9 cellular contexts compared by ENCODE assay signal in genomic region chr9:127776195-127776918, GRCh38. TPM values are rescaled to one million over a fixed set of nuclear protein-coding genes. Genes with fewer than 3 reads are reported as not detected.
DNase-seq lines count a peak whose midpoint lies in the region; ATAC-seq, FAIRE-seq and TF ChIP-seq lines count a peak whose summit lies in the region.
"Had no signal": no experiment of that assay in that cellular context is flagged by ENCODE, and none has a peak within 500 bp of the region (broad histone marks: within the 10 kb centered on the region; RNA-seq: fewer than 3 reads in every experiment).

No MANE protein-coding gene starts in this region.

- H3K36me3 Mint-ChIP-seq in CD4-positive, alpha-beta T cell (ENCODE audit: low read depth), result peaks cover 46% of the 10 kb centered on the region
- no peaks in the 10 kb centered on the region for H3K36me3 Mint-ChIP-seq in WTC11
- H3K36me3 Mint-ChIP-seq in effector memory CD8-positive, alpha-beta T cell (ENCODE audit: insufficient read depth), result peaks cover 51% of the 10 kb centered on the region

- ATAC-seq in CD4-positive, alpha-beta T cell (ENCODE audit: poor library complexity), result peak; percentile 71
- peak; percentile 26 for ATAC-seq in HG02678 (IDR thresholded peaks at IDR 0.05; ENCODE audit: unreplicated experiment)
- peak; percentile 19 for ATAC-seq in WTC11
- peak; percentile 61 for ATAC-seq in effector memory CD8-positive, alpha-beta T cell (replicated peaks)
- ATAC-seq: body of pancreas had no signal

- H3K27me3 ChIP-seq in CD4-positive, alpha-beta T cell (ENCODE audit: control insufficient read depth, insufficient read depth, low read length), result no peaks in the 10 kb centered on the region
- H3K27me3 ChIP-seq: body of pancreas had no signal

- peak; percentile 64 to 87 (median 76) for DNase-seq in CD4-positive, alpha-beta T cell
- DNase-seq in WTC11 (ENCODE audit: low spot score) (peak; percentile 73), foreskin fibroblast (no peak), urothelium cell line (ENCODE audit: low spot score) (no peak), NCI-H345 treated with DMSO at 0.1 percent for 48 hours (lab: John Stamatoyannopoulos, UW; ENCODE audit: unreplicated experiment) (no peak)
- peak; percentile 69 to 73 (median 71) for DNase-seq in effector memory CD8-positive, alpha-beta T cell
- peak; percentile 55 to 61 for DNase-seq in stimulated activated CD4-positive, alpha-beta T cell treated with anti-CD3 and anti-CD28 coated beads, Interleukin-2, amount 100 ng/mL, for 48 hours

- no peaks in the 10 kb centered on the region for H3K9me3 ChIP-seq in CD4-positive, alpha-beta T cell (ENCODE audit: control insufficient read depth, low read length)
- H3K9me3 ChIP-seq: body of pancreas had no signal

- POLR2A ChIA-PET in CD4-positive, alpha-beta T cell (lab: Charles Lee), result interaction anchor here (0.7 to 2.3 kb wide), 11 partner anchors 9 to 230 kb away, joined by 3 to 20 read pairs (median 3); partner anchors contain the start of genes CDK9, DPM2, FPGS and TOR2A
- POLR2A ChIA-PET in WTC11 (lab: Charles Lee), result no interaction called here

- H3K4me3 ChIP-seq in foreskin fibroblast (ENCODE audit: low read depth in 1 of 2, low read length in 2 of 2), result no peak overlapping the region
- H3K4me3 ChIP-seq: body of pancreas had no signal

- H3K4me1 Mint-ChIP-seq in CD4-positive, alpha-beta T cell (ENCODE audit: low read depth), result peaks cover 62% of the 10 kb centered on the region
- peaks cover 23% of the 10 kb centered on the region for H3K4me1 Mint-ChIP-seq in WTC11
- H3K4me1 Mint-ChIP-seq in effector memory CD8-positive, alpha-beta T cell (ENCODE audit: low read depth in 2 of 2), result peaks cover 38 to 42% of the 10 kb centered on the region in 2 donors

- TF ChIP-seq CTCF in CD4-positive, alpha-beta T cell (IDR thresholded peaks at IDR 0.05), result no peak
- no peak for TF ChIP-seq CTCF in WTC11 (IDR thresholded peaks at IDR 0.05)
- TF ChIP-seq CTCF in foreskin fibroblast (IDR thresholded peaks at IDR 0.05; ENCODE audit: low read depth, low read length), result no peak

- H3K4me3 Mint-ChIP-seq in CD4-positive, alpha-beta T cell, result peak overlapping the region; percentile 96
- no peak overlapping the region for H3K4me3 Mint-ChIP-seq in WTC11
- peak overlapping the region; percentile 92 to 97 for H3K4me3 Mint-ChIP-seq in effector memory CD8-positive, alpha-beta T cell

- peak overlapping the region; percentile 97 for H3K27ac Mint-ChIP-seq in CD4-positive, alpha-beta T cell
- H3K27ac Mint-ChIP-seq in WTC11, result no peak overlapping the region
- peak overlapping the region; percentile 89 to 94 for H3K27ac Mint-ChIP-seq in effector memory CD8-positive, alpha-beta T cell

- peak overlapping the region; percentile 90 for H3K27ac ChIP-seq in CD4-positive, alpha-beta T cell (ENCODE audit: low read depth, low read length)

- H3K9me3 Mint-ChIP-seq in CD4-positive, alpha-beta T cell, result no peaks in the 10 kb centered on the region
- no peaks in the 10 kb centered on the region for H3K9me3 Mint-ChIP-seq in WTC11
- H3K9me3 Mint-ChIP-seq in effector memory CD8-positive, alpha-beta T cell, result no peaks in the 10 kb centered on the region

- FAIRE-seq in urothelium cell line (lab: Jason Lieb, UNC), result no peak

- CTCF ChIA-PET in CD4-positive, alpha-beta T cell (lab: Charles Lee), result interaction anchor here (1.0 to 2.0 kb wide), 4 partner anchors 9 to 94 kb away, joined by 3 to 10 read pairs (median 6); partner anchors contain the start of genes CDK9 and TOR2A
- CTCF ChIA-PET in WTC11 (lab: Charles Lee), result interaction anchor here (1.0 to 1.9 kb wide), 7 partner anchors 8 to 198 kb away, joined by 3 to 14 read pairs (median 4); partner anchors contain the start of genes CDK9 and TOR2A

- intact Hi-C loops in CD4-positive, alpha-beta T cell (cut with DNase I, micrococcal nuclease), result no loop called here

- H3K27me3 Mint-ChIP-seq in CD4-positive, alpha-beta T cell, result no peaks in the 10 kb centered on the region
- H3K27me3 Mint-ChIP-seq in WTC11 (ENCODE audit: low read depth), result no peaks in the 10 kb centered on the region
- no peaks in the 10 kb centered on the region for H3K27me3 Mint-ChIP-seq in effector memory CD8-positive, alpha-beta T cell

TF ChIP-seq in WTC11, 78 proteins besides CTCF, POLR2A, EP300 and RAD21:
- no peak for TF ChIP-seq USF2 (CRISPR knock-in tag; IDR thresholded peaks at IDR 0.05)
- TF ChIP-seq, protein P1, sequence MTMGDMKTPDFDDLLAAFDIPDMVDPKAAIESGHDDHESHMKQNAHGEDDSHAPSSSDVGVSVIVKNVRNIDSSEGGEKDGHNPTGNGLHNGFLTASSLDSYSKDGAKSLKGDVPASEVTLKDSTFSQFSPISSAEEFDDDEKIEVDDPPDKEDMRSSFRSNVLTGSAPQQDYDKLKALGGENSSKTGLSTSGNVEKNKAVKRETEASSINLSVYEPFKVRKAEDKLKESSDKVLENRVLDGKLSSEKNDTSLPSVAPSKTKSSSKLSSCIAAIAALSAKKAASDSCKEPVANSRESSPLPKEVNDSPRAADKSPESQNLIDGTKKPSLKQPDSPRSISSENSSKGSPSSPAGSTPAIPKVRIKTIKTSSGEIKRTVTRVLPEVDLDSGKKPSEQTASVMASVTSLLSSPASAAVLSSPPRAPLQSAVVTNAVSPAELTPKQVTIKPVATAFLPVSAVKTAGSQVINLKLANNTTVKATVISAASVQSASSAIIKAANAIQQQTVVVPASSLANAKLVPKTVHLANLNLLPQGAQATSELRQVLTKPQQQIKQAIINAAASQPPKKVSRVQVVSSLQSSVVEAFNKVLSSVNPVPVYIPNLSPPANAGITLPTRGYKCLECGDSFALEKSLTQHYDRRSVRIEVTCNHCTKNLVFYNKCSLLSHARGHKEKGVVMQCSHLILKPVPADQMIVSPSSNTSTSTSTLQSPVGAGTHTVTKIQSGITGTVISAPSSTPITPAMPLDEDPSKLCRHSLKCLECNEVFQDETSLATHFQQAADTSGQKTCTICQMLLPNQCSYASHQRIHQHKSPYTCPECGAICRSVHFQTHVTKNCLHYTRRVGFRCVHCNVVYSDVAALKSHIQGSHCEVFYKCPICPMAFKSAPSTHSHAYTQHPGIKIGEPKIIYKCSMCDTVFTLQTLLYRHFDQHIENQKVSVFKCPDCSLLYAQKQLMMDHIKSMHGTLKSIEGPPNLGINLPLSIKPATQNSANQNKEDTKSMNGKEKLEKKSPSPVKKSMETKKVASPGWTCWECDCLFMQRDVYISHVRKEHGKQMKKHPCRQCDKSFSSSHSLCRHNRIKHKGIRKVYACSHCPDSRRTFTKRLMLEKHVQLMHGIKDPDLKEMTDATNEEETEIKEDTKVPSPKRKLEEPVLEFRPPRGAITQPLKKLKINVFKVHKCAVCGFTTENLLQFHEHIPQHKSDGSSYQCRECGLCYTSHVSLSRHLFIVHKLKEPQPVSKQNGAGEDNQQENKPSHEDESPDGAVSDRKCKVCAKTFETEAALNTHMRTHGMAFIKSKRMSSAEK (CRISPR knock-in tag; IDR thresholded peaks at IDR 0.05; ENCODE audit: borderline replicate concordance), result 0 out of 2 replicates have a peak, but pooled peaks have one; percentile 42

RNA-seq across cellular contexts. Expression of gene SH2D3C, which starts 2.1 kb away (rescaled TPM):
- total RNA-seq in CD4-positive, alpha-beta T cell, result 10 to 100 TPM; 10.9 to 11.8 TPM
- 3.3 to 5.4 TPM (median 3.4 TPM) in 3 replicates for total RNA-seq in WTC11 (2021)

RNA-seq across cellular contexts. Expression of gene CDK9, which starts 9.5 kb away (rescaled TPM):
- 100 to 1,000 TPM; 117 to 121 TPM for total RNA-seq in CD4-positive, alpha-beta T cell
- total RNA-seq in WTC11 (2021), result 106 to 111 TPM (median 107 TPM) in 3 replicates

RNA-seq across cellular contexts. Expression of gene FPGS, which starts 26.3 kb away (rescaled TPM):
- 10 to 100 TPM; 58.0 to 66.6 TPM for total RNA-seq in CD4-positive, alpha-beta T cell
- total RNA-seq in WTC11 (2021), result 67.7 to 81.7 TPM (median 69.3 TPM) in 3 replicates

RNA-seq across cellular contexts. Expression of gene TOR2A, which starts 41.3 kb away (rescaled TPM):
- 1 to 10 TPM; 7.6 to 8.2 TPM for total RNA-seq in CD4-positive, alpha-beta T cell
- 14.4 to 19.4 TPM (median 16.6 TPM) in 3 replicates for total RNA-seq in WTC11 (2021)

Comparison
In these comparisons a context has a peak if more than half of its experiments do, and no peak if none do; other contexts are left out.
1. ATAC-seq: peak in every context shown above with its lines; median percentile 71 in CD4-positive, alpha-beta T cell; 61 in effector memory CD8-positive, alpha-beta T cell; 26 in HG02678; 19 in WTC11.
2. DNase-seq: peak in CD4-positive, alpha-beta T cell (10 of 10), WTC11 (single experiment), effector memory CD8-positive, alpha-beta T cell (3 of 3) and stimulated activated CD4-positive, alpha-beta T cell treated with anti-CD3 and anti-CD28 coated beads, Interleukin-2, amount 100 ng/mL, for 48 hours (2 of 2); none in foreskin fibroblast (0 of 2), urothelium cell line (single experiment) and NCI-H345 treated with DMSO at 0.1 percent for 48 hours (single experiment).